Comparison of ENCODE assay signal across 2 cellular contexts in the genomic region with DNA sequence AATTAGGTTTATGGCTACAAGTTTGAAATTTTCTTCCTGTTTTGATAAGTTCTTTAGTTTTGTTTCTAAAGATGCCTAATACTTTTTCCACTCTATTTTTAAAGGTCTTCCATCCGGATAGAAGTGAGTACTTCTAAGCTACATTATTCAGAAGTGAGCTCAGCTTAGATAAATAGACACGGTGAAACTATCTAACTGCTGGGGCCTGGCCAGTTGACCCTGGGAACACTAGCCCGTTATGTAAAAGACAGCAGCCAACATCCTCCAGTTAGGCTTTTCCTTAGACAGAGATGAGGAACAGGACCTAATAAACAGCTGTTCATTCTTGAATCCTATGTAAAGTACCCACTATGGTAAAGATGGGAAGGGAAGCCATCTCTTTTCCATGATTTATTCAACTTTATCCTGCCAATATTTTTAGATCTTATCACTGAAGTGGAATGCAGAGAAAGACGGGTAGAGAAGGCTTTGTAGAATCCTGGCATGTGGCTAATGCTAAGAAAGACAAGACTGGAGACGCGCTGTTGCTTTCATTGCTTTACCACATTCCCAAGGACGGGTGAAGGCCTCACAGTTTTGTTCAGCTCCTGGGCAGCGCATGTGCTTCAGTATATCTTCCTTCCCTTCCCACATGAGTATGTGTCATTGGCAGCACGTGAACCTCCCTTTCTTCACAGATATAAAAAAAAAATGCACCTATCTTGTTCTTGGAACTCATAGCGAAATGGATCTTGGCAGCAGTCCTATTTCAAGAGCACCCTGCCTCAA.
TF ChIP-seq lines count a peak whose summit lies in the region.

No MANE protein-coding gene starts in this region.

TF ChIP-seq in HepG2, 621 proteins besides CTCF, POLR2A, EP300 and RAD21 (continued from another document):
- TF ChIP-seq, protein P1, sequence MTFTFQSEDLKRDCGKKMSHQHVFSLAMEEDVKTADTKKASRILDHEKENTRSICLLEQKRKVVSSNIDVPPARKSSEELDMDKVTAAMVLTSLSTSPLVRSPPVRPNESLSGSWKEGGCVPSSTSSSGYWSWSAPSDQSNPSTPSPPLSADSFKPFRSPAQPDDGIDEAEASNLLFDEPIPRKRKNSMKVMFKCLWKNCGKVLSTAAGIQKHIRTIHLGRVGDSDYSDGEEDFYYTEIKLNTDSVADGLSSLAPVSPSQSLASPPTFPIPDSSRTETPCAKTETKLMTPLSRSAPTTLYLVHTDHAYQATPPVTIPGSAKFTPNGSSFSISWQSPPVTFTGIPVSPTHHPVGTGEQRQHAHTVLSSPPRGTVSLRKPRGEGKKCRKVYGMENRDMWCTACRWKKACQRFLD (CRISPR knock-in tag; IDR thresholded peaks at IDR 0.05; ENCODE audit: borderline replicate concordance) = no peak
- no peak for TF ChIP-seq ZNF562 (CRISPR knock-in tag; IDR thresholded peaks at IDR 0.05; ENCODE audit: borderline replicate concordance)
- TF ChIP-seq, protein P2, sequence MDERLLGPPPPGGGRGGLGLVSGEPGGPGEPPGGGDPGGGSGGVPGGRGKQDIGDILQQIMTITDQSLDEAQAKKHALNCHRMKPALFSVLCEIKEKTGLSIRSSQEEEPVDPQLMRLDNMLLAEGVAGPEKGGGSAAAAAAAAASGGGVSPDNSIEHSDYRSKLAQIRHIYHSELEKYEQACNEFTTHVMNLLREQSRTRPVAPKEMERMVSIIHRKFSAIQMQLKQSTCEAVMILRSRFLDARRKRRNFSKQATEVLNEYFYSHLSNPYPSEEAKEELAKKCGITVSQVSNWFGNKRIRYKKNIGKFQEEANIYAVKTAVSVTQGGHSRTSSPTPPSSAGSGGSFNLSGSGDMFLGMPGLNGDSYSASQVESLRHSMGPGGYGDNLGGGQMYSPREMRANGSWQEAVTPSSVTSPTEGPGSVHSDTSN (CRISPR knock-in tag; IDR thresholded peaks at IDR 0.05) = no peak
- TF ChIP-seq ZNF879 (CRISPR knock-in tag; IDR thresholded peaks at IDR 0.05) = no peak

TF ChIP-seq in GM23338, 12 proteins besides CTCF, POLR2A, EP300 and RAD21 (continued from another document):
- TF ChIP-seq, protein P3, sequence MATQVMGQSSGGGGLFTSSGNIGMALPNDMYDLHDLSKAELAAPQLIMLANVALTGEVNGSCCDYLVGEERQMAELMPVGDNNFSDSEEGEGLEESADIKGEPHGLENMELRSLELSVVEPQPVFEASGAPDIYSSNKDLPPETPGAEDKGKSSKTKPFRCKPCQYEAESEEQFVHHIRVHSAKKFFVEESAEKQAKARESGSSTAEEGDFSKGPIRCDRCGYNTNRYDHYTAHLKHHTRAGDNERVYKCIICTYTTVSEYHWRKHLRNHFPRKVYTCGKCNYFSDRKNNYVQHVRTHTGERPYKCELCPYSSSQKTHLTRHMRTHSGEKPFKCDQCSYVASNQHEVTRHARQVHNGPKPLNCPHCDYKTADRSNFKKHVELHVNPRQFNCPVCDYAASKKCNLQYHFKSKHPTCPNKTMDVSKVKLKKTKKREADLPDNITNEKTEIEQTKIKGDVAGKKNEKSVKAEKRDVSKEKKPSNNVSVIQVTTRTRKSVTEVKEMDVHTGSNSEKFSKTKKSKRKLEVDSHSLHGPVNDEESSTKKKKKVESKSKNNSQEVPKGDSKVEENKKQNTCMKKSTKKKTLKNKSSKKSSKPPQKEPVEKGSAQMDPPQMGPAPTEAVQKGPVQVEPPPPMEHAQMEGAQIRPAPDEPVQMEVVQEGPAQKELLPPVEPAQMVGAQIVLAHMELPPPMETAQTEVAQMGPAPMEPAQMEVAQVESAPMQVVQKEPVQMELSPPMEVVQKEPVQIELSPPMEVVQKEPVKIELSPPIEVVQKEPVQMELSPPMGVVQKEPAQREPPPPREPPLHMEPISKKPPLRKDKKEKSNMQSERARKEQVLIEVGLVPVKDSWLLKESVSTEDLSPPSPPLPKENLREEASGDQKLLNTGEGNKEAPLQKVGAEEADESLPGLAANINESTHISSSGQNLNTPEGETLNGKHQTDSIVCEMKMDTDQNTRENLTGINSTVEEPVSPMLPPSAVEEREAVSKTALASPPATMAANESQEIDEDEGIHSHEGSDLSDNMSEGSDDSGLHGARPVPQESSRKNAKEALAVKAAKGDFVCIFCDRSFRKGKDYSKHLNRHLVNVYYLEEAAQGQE (IDR thresholded peaks at IDR 0.05; ENCODE audit: unreplicated experiment) = no peak
- no peak for TF ChIP-seq JUNB (IDR thresholded peaks at IDR 0.05; ENCODE audit: unreplicated experiment)
- no peak for TF ChIP-seq EZH2phosphoT487 (IDR thresholded peaks at IDR 0.05; ENCODE audit: unreplicated experiment)
- TF ChIP-seq NANOG (IDR thresholded peaks at IDR 0.05; ENCODE audit: borderline replicate concordance) = no peak
